In genomic region chr7:116984511-116984910, GRCh38 we compare ENCODE assay signal across 17 cellular contexts.
"Had no signal": no experiment of that assay in that cellular context is flagged by ENCODE, and none has a peak within 500 bp of the region (broad histone marks: within the 10 kb centered on the region; RNA-seq: fewer than 3 reads in every experiment).

No MANE protein-coding gene starts in this region.

- H3K4me1 ChIP-seq: lower lobe of right lung, parathyroid adenoma, vagina had no signal

- DNase-seq: activated CD4-positive, alpha-beta memory T cell treated with anti-CD3 and anti-CD28 coated beads, Interleukin-2, amount 10 ng/mL, durations not matched to agents 7 days and 5 days; activated CD4-positive, alpha-beta T cell treated with anti-CD3 and anti-CD28 coated beads for 36 hours; activated CD8-positive, alpha-beta memory T cell treated with anti-CD3 and anti-CD28 coated beads, Interleukin-2, amount 50 U/mL, for 4 hours; activated naive CD4-positive, alpha-beta T cell; activated naive CD8-positive, alpha-beta T cell treated with anti-CD3 and anti-CD28 coated beads, Interleukin-2, amount 50 U/mL, for 24 hours; activated T-cell treated with anti-CD3 and anti-CD28 coated beads, Interleukin-2, amount 50 U/mL, for 72 hours; dorsolateral prefrontal cortex; lower lobe of right lung; naive B cell; retina; stimulated activated CD4-positive, alpha-beta T cell treated with anti-CD3 and anti-CD28 coated beads, Interleukin-15, amount 100 ng/mL, for 24 hours; stimulated activated CD4-positive, alpha-beta T cell treated with anti-CD3 and anti-CD28 coated beads, Interleukin-4, amount 100 ng/mL, for 24 hours; tibial artery; WERI-Rb-1 had no signal

- H3K4me3 Mint-ChIP-seq: activated CD4-positive, alpha-beta memory T cell treated with anti-CD3 and anti-CD28 coated beads, Interleukin-2, amount 10 ng/mL, durations not matched to agents 7 days and 5 days; activated CD4-positive, alpha-beta T cell treated with anti-CD3 and anti-CD28 coated beads for 36 hours; activated naive CD8-positive, alpha-beta T cell treated with anti-CD3 and anti-CD28 coated beads, Interleukin-2, amount 50 U/mL, for 24 hours; activated T-cell treated with anti-CD3 and anti-CD28 coated beads, Interleukin-2, amount 50 U/mL, for 72 hours; immature natural killer cell; naive B cell had no signal

- H3K4me1 Mint-ChIP-seq: activated CD4-positive, alpha-beta memory T cell treated with anti-CD3 and anti-CD28 coated beads, Interleukin-2, amount 10 ng/mL, durations not matched to agents 7 days and 5 days; immature natural killer cell; naive B cell had no signal

- H3K4me3 ChIP-seq: dorsolateral prefrontal cortex, lower lobe of right lung, tibial artery, vagina had no signal

- H3K9ac ChIP-seq: parathyroid adenoma had no signal

- ATAC-seq: activated naive CD8-positive, alpha-beta T cell treated with anti-CD3 and anti-CD28 coated beads, Interleukin-2, amount 50 U/mL, for 24 hours had no signal

- H3K9me3 ChIP-seq: lower lobe of right lung, tibial artery, vagina had no signal

- H3K36me3 ChIP-seq: lower lobe of right lung, tibial artery, vagina, WERI-Rb-1 had no signal

- H3K27ac ChIP-seq: dorsolateral prefrontal cortex, lower lobe of right lung, parathyroid adenoma, tibial artery, vagina, WERI-Rb-1 had no signal

- H3K27me3 ChIP-seq: dorsolateral prefrontal cortex, tibial artery, vagina had no signal

- H3K27me3 Mint-ChIP-seq: activated CD4-positive, alpha-beta memory T cell treated with anti-CD3 and anti-CD28 coated beads, Interleukin-2, amount 10 ng/mL, durations not matched to agents 7 days and 5 days; activated CD4-positive, alpha-beta T cell treated with anti-CD3 and anti-CD28 coated beads for 36 hours; activated naive CD8-positive, alpha-beta T cell treated with anti-CD3 and anti-CD28 coated beads, Interleukin-2, amount 50 U/mL, for 24 hours; naive B cell had no signal

- H2AFZ ChIP-seq: parathyroid adenoma had no signal

- H3K36me3 Mint-ChIP-seq: immature natural killer cell, naive B cell had no signal

- H3K9me3 Mint-ChIP-seq: activated CD4-positive, alpha-beta memory T cell treated with anti-CD3 and anti-CD28 coated beads, Interleukin-2, amount 10 ng/mL, durations not matched to agents 7 days and 5 days; activated naive CD8-positive, alpha-beta T cell treated with anti-CD3 and anti-CD28 coated beads, Interleukin-2, amount 50 U/mL, for 24 hours; activated T-cell treated with anti-CD3 and anti-CD28 coated beads, Interleukin-2, amount 50 U/mL, for 72 hours; immature natural killer cell; naive B cell had no signal

- H3K27ac Mint-ChIP-seq: activated CD4-positive, alpha-beta memory T cell treated with anti-CD3 and anti-CD28 coated beads, Interleukin-2, amount 10 ng/mL, durations not matched to agents 7 days and 5 days; activated CD4-positive, alpha-beta T cell treated with anti-CD3 and anti-CD28 coated beads for 36 hours; activated naive CD8-positive, alpha-beta T cell treated with anti-CD3 and anti-CD28 coated beads, Interleukin-2, amount 50 U/mL, for 24 hours; activated T-cell treated with anti-CD3 and anti-CD28 coated beads, Interleukin-2, amount 50 U/mL, for 72 hours; immature natural killer cell had no signal
